Comparison of ENCODE assay signal across 2 cellular contexts in the genomic region with DNA sequence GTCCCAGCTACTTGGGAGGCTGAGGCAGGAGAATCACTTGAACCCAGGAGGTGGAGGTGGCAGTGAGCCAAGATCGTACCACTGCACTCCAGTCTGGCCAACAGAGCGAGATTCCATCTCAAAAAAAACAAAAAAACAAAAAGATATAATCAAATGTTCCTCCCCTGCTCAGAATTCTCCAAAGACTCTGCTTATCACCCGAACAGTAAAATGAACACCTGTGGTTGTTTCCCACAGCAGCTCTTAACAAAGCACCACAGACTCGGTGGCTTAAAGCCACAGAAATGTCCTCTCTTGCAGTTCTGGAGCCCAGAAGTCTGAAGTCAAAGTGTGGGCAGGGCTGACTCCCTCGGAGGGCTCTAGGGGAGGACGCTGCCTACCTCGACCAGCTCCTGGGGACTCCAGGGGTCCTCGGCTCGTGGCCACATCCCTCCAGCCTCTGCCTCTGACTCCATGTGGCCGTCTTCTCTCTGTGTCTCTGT.
A peak's percentile ranks its signal among the peaks of the same experiment; 100 is the strongest.
TF ChIP-seq lines count a peak whose summit lies in the region.

No MANE protein-coding gene starts in this region.

TF ChIP-seq in HEK293, 187 proteins besides CTCF, POLR2A, EP300 and RAD21:
- TF ChIP-seq, protein P1, sequence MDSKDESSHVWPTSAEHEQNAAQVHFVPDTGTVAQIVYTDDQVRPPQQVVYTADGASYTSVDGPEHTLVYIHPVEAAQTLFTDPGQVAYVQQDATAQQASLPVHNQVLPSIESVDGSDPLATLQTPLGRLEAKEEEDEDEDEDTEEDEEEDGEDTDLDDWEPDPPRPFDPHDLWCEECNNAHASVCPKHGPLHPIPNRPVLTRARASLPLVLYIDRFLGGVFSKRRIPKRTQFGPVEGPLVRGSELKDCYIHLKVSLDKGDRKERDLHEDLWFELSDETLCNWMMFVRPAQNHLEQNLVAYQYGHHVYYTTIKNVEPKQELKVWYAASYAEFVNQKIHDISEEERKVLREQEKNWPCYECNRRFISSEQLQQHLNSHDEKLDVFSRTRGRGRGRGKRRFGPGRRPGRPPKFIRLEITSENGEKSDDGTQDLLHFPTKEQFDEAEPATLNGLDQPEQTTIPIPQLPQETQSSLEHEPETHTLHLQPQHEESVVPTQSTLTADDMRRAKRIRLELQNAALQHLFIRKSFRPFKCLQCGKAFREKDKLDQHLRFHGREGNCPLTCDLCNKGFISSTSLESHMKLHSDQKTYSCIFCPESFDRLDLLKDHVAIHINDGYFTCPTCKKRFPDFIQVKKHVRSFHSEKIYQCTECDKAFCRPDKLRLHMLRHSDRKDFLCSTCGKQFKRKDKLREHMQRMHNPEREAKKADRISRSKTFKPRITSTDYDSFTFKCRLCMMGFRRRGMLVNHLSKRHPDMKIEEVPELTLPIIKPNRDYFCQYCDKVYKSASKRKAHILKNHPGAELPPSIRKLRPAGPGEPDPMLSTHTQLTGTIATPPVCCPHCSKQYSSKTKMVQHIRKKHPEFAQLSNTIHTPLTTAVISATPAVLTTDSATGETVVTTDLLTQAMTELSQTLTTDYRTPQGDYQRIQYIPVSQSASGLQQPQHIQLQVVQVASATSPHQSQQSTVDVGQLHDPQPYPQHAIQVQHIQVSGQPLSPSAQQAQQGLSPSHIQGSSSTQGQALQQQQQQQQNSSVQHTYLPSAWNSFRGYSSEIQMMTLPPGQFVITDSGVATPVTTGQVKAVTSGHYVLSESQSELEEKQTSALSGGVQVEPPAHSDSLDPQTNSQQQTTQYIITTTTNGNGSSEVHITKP (tag by site-specific recombination; IDR thresholded peaks at IDR 0.05), result peak; percentile 51
- TF ChIP-seq, protein P2, sequence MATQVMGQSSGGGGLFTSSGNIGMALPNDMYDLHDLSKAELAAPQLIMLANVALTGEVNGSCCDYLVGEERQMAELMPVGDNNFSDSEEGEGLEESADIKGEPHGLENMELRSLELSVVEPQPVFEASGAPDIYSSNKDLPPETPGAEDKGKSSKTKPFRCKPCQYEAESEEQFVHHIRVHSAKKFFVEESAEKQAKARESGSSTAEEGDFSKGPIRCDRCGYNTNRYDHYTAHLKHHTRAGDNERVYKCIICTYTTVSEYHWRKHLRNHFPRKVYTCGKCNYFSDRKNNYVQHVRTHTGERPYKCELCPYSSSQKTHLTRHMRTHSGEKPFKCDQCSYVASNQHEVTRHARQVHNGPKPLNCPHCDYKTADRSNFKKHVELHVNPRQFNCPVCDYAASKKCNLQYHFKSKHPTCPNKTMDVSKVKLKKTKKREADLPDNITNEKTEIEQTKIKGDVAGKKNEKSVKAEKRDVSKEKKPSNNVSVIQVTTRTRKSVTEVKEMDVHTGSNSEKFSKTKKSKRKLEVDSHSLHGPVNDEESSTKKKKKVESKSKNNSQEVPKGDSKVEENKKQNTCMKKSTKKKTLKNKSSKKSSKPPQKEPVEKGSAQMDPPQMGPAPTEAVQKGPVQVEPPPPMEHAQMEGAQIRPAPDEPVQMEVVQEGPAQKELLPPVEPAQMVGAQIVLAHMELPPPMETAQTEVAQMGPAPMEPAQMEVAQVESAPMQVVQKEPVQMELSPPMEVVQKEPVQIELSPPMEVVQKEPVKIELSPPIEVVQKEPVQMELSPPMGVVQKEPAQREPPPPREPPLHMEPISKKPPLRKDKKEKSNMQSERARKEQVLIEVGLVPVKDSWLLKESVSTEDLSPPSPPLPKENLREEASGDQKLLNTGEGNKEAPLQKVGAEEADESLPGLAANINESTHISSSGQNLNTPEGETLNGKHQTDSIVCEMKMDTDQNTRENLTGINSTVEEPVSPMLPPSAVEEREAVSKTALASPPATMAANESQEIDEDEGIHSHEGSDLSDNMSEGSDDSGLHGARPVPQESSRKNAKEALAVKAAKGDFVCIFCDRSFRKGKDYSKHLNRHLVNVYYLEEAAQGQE (tag by site-specific recombination; IDR thresholded peaks at IDR 0.05), result no peak

TF ChIP-seq in HepG2, 621 proteins besides CTCF, POLR2A, EP300 and RAD21:
- TF ChIP-seq CBX1 (IDR thresholded peaks at IDR 0.05; ENCODE audit: low read depth) (no peak), ZNF782 (CRISPR knock-in tag; IDR thresholded peaks at IDR 0.05; ENCODE audit: borderline replicate concordance) (no peak), HDAC6 (IDR thresholded peaks at IDR 0.05; ENCODE audit: low read depth, low read length) (no peak), ZSCAN31 (CRISPR knock-in tag; IDR thresholded peaks at IDR 0.05; ENCODE audit: low read depth) (no peak), ZSCAN29 (CRISPR knock-in tag; conservative IDR thresholded peaks at IDR 0.05) (no peak), MED1 (CRISPR knock-in tag; IDR thresholded peaks at IDR 0.05) (no peak), MAFG (CRISPR knock-in tag; IDR thresholded peaks at IDR 0.05) (no peak), ZBTB7B (CRISPR knock-in tag; IDR thresholded peaks at IDR 0.05) (no peak), ZNF530 (CRISPR knock-in tag; IDR thresholded peaks at IDR 0.05; ENCODE audit: low read depth) (no peak), TOE1 (CRISPR knock-in tag; IDR thresholded peaks at IDR 0.05) (no peak), ZNF83 (CRISPR knock-in tag; IDR thresholded peaks at IDR 0.05; ENCODE audit: borderline replicate concordance) (no peak), THAP11 (CRISPR knock-in tag; IDR thresholded peaks at IDR 0.05) (no peak), SRY (CRISPR knock-in tag; IDR thresholded peaks at IDR 0.05) (no peak), MBNL3 (CRISPR knock-in tag; conservative IDR thresholded peaks at IDR 0.05) (no peak)
- TF ChIP-seq, protein P3, sequence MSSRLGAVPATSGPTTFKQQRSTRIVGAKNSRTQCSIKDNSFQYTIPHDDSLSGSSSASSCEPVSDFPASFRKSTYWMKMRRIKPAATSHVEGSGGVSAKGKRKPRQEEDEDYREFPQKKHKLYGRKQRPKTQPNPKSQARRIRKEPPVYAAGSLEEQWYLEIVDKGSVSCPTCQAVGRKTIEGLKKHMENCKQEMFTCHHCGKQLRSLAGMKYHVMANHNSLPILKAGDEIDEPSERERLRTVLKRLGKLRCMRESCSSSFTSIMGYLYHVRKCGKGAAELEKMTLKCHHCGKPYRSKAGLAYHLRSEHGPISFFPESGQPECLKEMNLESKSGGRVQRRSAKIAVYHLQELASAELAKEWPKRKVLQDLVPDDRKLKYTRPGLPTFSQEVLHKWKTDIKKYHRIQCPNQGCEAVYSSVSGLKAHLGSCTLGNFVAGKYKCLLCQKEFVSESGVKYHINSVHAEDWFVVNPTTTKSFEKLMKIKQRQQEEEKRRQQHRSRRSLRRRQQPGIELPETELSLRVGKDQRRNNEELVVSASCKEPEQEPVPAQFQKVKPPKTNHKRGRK (CRISPR knock-in tag; IDR thresholded peaks at IDR 0.05), result no peak
- TF ChIP-seq, protein P4, sequence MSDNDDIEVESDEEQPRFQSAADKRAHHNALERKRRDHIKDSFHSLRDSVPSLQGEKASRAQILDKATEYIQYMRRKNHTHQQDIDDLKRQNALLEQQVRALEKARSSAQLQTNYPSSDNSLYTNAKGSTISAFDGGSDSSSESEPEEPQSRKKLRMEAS (IDR thresholded peaks at IDR 0.05), result no peak
- TF ChIP-seq, protein P5, sequence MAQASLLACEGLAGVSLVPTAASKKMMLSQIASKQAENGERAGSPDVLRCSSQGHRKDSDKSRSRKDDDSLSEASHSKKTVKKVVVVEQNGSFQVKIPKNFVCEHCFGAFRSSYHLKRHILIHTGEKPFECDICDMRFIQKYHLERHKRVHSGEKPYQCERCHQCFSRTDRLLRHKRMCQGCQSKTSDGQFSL (CRISPR knock-in tag; IDR thresholded peaks at IDR 0.05), result no peak
